In genomic region chr1:11735854-11736745, GRCh38 we compare ENCODE assay signal across 8 cellular contexts. TPM values are rescaled to one million over a fixed set of nuclear protein-coding genes. Genes with fewer than 3 reads are reported as not detected.
DNase-seq lines count a peak whose midpoint lies in the region; ATAC-seq and TF ChIP-seq lines count a peak whose summit lies in the region.

AGTRAP (plus strand) TSS chr1:11736136; CDS start chr1:11736209, 73 bp downstream.

- H4K20me1 ChIP-seq in Loucy (ENCODE audit: insufficient read depth, low read length, poor library complexity, severe bottlenecking) = no peaks in the 10 kb centered on the region
- no peaks in the 10 kb centered on the region for H4K20me1 ChIP-seq in neural progenitor cell (ENCODE audit: low read depth)

- H3K79me2 ChIP-seq in Loucy (ENCODE audit: insufficient read depth, low read length) (no peaks in the 10 kb centered on the region), neural progenitor cell (ENCODE audit: low read depth) (peaks cover 4% of the 10 kb centered on the region)

- peak within 1 kb of the TSS; percentile 96 for H3K4me3 Mint-ChIP-seq in neural progenitor cell

- H3K27ac Mint-ChIP-seq in neural progenitor cell = peak within 1 kb of the TSS; percentile 39

- H3K4me2 ChIP-seq in Loucy (ENCODE audit: low read depth, low read length, poor library complexity, severe bottlenecking) = peak within 1 kb of the TSS; percentile 89
- peak within 1 kb of the TSS; percentile 87 for H3K4me2 ChIP-seq in neural progenitor cell

- H3K36me3 ChIP-seq in Loucy (ENCODE audit: insufficient read depth, low read length) = no peaks in the 10 kb centered on the region
- no peaks in the 10 kb centered on the region for H3K36me3 ChIP-seq in SJCRH30
- H3K36me3 ChIP-seq in neural progenitor cell = no peaks in the 10 kb centered on the region
- H3K36me3 ChIP-seq in stomach smooth muscle (ENCODE audit: control insufficient read depth in 2 of 2, insufficient read depth in 2 of 2, low read length in 2 of 2) = no peaks in the 10 kb centered on the region

- H3K27me3 Mint-ChIP-seq in neural progenitor cell (ENCODE audit: insufficient read depth, low read depth) = peaks cover 4% of the 10 kb centered on the region

- peak within 1 kb of the TSS; percentile 21; the same call in 1 of the 2 replicates for H3K27ac ChIP-seq in SJCRH30
- peak within 1 kb of the TSS; percentile 59 for H3K27ac ChIP-seq in foreskin keratinocyte
- H3K27ac ChIP-seq in neural progenitor cell = no peak within 1 kb of the TSS
- H3K27ac ChIP-seq in stomach smooth muscle (ENCODE audit: low read length) = peak within 1 kb of the TSS; percentile 70

- no peaks in the 10 kb centered on the region for H3K9me3 Mint-ChIP-seq in neural progenitor cell

- DNase-seq in COR-L47 (lab: John Stamatoyannopoulos, UW) (peak; percentile 94), SJCRH30 (peak; percentile 95), foreskin keratinocyte (peak; percentile 45 to 71), neural progenitor cell (ENCODE audit: low spot score) (peak; percentile 98)
- DNase-seq in activated gamma-delta T cell treated with anti-CD3 and anti-CD28 coated beads, Interleukin-2, amount 50 U/mL, for 16 hours (ENCODE audit: low read depth) = peak; percentile 68

- H3K9me2 ChIP-seq in Loucy (replicated peaks; ENCODE audit: low read depth, low read length) = no peaks in the 10 kb centered on the region

- TF ChIP-seq CTCF in Loucy (conservative IDR thresholded peaks at IDR 0.05; ENCODE audit: low read length) = 0 out of 2 replicates have a peak, but pooled peaks have one; percentile 23
- TF ChIP-seq CTCF in foreskin keratinocyte (conservative IDR thresholded peaks at IDR 0.05) = peak; percentile 8
- TF ChIP-seq CTCF in neural progenitor cell (IDR thresholded peaks at IDR 0.05) = peak; percentile 22

- no peaks in the 10 kb centered on the region for H3K36me3 Mint-ChIP-seq in neural progenitor cell

- no peaks in the 10 kb centered on the region for H3K27me3 ChIP-seq in Loucy (ENCODE audit: insufficient read depth, low read length, poor library complexity, severe bottlenecking)
- no peaks in the 10 kb centered on the region for H3K27me3 ChIP-seq in SJCRH30
- H3K27me3 ChIP-seq in foreskin keratinocyte = no peaks in the 10 kb centered on the region
- no peaks in the 10 kb centered on the region for H3K27me3 ChIP-seq in neural progenitor cell
- no peaks in the 10 kb centered on the region for H3K27me3 ChIP-seq in stomach smooth muscle (ENCODE audit: control insufficient read depth in 1 of 2, insufficient read depth in 2 of 2, low read length in 2 of 2)

- H3K4me3 ChIP-seq in Loucy (ENCODE audit: low read length, poor library complexity, severe bottlenecking) (peak within 1 kb of the TSS; percentile 69), SJCRH30 (peak within 1 kb of the TSS; percentile 74), neural progenitor cell (peak within 1 kb of the TSS; percentile 69), stomach smooth muscle (ENCODE audit: low read length in 2 of 2) (peak within 1 kb of the TSS; percentile 91 to 94)

- peaks cover 58% of the 10 kb centered on the region for H3K4me1 Mint-ChIP-seq in neural progenitor cell

- H3K4me1 ChIP-seq in Loucy (ENCODE audit: insufficient read depth, low read length, poor library complexity, severe bottlenecking) (peaks cover 70% of the 10 kb centered on the region), SJCRH30 (peaks cover 10% of the 10 kb centered on the region), foreskin keratinocyte (peaks cover 4% of the 10 kb centered on the region), neural progenitor cell (peaks cover 28% of the 10 kb centered on the region), stomach smooth muscle (ENCODE audit: control insufficient read depth, insufficient read depth, low read length) (peaks cover 39% of the 10 kb centered on the region)

- H3F3A ChIP-seq in Loucy (ENCODE audit: low read depth) (peaks cover 8% of the 10 kb centered on the region; the same call in 1 of the 2 replicates), neural progenitor cell (ENCODE audit: low read depth) (peaks cover 25% of the 10 kb centered on the region)

- ATAC-seq in GM21528 (IDR thresholded peaks at IDR 0.05; ENCODE audit: low FRiP score, unreplicated experiment) = peak; percentile 62
- ATAC-seq in foreskin keratinocyte = peak; percentile 64

- H3K9me3 ChIP-seq in Loucy (ENCODE audit: insufficient read depth, low read depth, low read length) (no peaks in the 10 kb centered on the region), SJCRH30 (replicated peaks) (no peaks in the 10 kb centered on the region), neural progenitor cell (ENCODE audit: low read depth) (no peaks in the 10 kb centered on the region), stomach smooth muscle (ENCODE audit: control insufficient read depth in 2 of 2, low read length in 2 of 2) (no peaks in the 10 kb centered on the region)

- H2AFZ ChIP-seq in Loucy (ENCODE audit: low read length) = peak within 1 kb of the TSS; percentile 69
- H2AFZ ChIP-seq in neural progenitor cell (replicated peaks) = peak within 1 kb of the TSS; percentile 74

- H3K9ac ChIP-seq in Loucy (ENCODE audit: low read depth, low read length, poor library complexity, severe bottlenecking) (peak within 1 kb of the TSS; percentile 81), neural progenitor cell (no peak within 1 kb of the TSS), stomach smooth muscle (ENCODE audit: low read length in 2 of 2) (peak within 1 kb of the TSS; percentile 66 to 91)

RNA-seq across cellular contexts. Expression of gene AGTRAP, which starts in this region (rescaled TPM):
- 13.0 and 16.5 TPM in 2 replicates for total RNA-seq in SJCRH30 (2014; rRNA removed; shearing (Covaris generic))
- total RNA-seq in foreskin keratinocyte = 83.1 and 83.9 TPM in 2 replicates
- 138 and 140 TPM in 2 replicates for polyA plus RNA-seq in foreskin keratinocyte
- 12.4 and 67.7 TPM in 2 replicates for total RNA-seq in neural progenitor cell (ENCODE audit: low replicate concordance)
